ENCODE assay signal across 35 cellular contexts in genomic region chr1:109991400-109991925, GRCh38. TPM values are rescaled to one million over a fixed set of nuclear protein-coding genes. Genes with fewer than 3 reads are reported as not detected.
A peak's percentile ranks its signal among the peaks of the same experiment; 100 is the strongest.
DNase-seq lines count a peak whose midpoint lies in the region; ATAC-seq, FAIRE-seq and TF ChIP-seq lines count a peak whose summit lies in the region.
"Had no signal": no experiment of that assay in that cellular context is flagged by ENCODE, and none has a peak within 500 bp of the region (broad histone marks: within the 10 kb centered on the region; RNA-seq: fewer than 3 reads in every experiment).

No MANE protein-coding gene starts in this region.

- H3K36me3 Mint-ChIP-seq in nephron progenitor cell (ENCODE audit: low read depth), result peaks cover 71% of the 10 kb centered on the region
- H3K36me3 Mint-ChIP-seq in activated CD8-positive, alpha-beta T cell treated with anti-CD3 and anti-CD28 coated beads, Interleukin-2, amount 10 ng/mL, durations not matched to agents 7 days and 5 days (ENCODE audit: low read depth), result peaks cover 17% of the 10 kb centered on the region

- no peak overlapping the region for H3K4me3 ChIP-seq in bronchial epithelial cell (ENCODE audit: low read depth, low read length)
- no peak overlapping the region for H3K4me3 ChIP-seq in subcutaneous abdominal adipose tissue (ENCODE audit: low read depth in 1 of 5, low read length in 5 of 5)
- no peak overlapping the region for H3K4me3 ChIP-seq in hepatocyte
- H3K4me3 ChIP-seq: colonic mucosa, lung, mucosa of descending colon, pancreas, spleen had no signal

- peak overlapping the region; percentile 26 for H3K27ac ChIP-seq in subcutaneous abdominal adipose tissue (ENCODE audit: low read depth, low read length)
- H3K27ac ChIP-seq in hepatocyte, result no peak overlapping the region
- H3K27ac ChIP-seq: colonic mucosa, pancreas, spleen, WERI-Rb-1 had no signal

- no peak overlapping the region for H3K4me3 Mint-ChIP-seq in nephron progenitor cell
- no peak overlapping the region for H3K4me3 Mint-ChIP-seq in activated CD8-positive, alpha-beta T cell treated with anti-CD3 and anti-CD28 coated beads, Interleukin-2, amount 10 ng/mL, durations not matched to agents 7 days and 5 days
- H3K4me3 Mint-ChIP-seq: activated naive CD4-positive, alpha-beta T cell treated with anti-CD3 and anti-CD28 coated beads, Interleukin-2, amount 50 U/mL, for 24 hours; nephron had no signal

- H3K9me3 Mint-ChIP-seq in nephron progenitor cell, result peaks cover 10% of the 10 kb centered on the region
- H3K9me3 Mint-ChIP-seq in activated CD8-positive, alpha-beta T cell treated with anti-CD3 and anti-CD28 coated beads, Interleukin-2, amount 10 ng/mL, durations not matched to agents 7 days and 5 days (ENCODE audit: insufficient read depth), result no peaks in the 10 kb centered on the region
- H3K9me3 Mint-ChIP-seq: activated naive CD4-positive, alpha-beta T cell treated with anti-CD3 and anti-CD28 coated beads, Interleukin-2, amount 50 U/mL, for 24 hours; activated T-helper 2 cell treated with anti-CD3 and anti-CD28 coated beads, Interferon-gamma antibody, Interleukin-2, Interleukin-4, amounts not matched to agents 10 μg/mL and 5 μg/mL and 100 μg/mL, durations not matched to agents 14 hours and 24 hours and 36 hours; nephron had no signal

- H3K9me3 ChIP-seq in subcutaneous abdominal adipose tissue (ENCODE audit: control insufficient read depth in 5 of 5, low read length in 5 of 5) (no peaks in the 10 kb centered on the region), hepatocyte (ENCODE audit: low read depth) (no peaks in the 10 kb centered on the region)
- H3K9me3 ChIP-seq: Caco-2, colonic mucosa, mucosa of descending colon, pancreas, spleen had no signal

- TF ChIP-seq CTCF in bronchial epithelial cell (IDR thresholded peaks at IDR 0.05; ENCODE audit: insufficient read depth, low read length, severe bottlenecking) (no peak), nephron progenitor cell (IDR thresholded peaks at IDR 0.05) (no peak), hepatocyte (IDR thresholded peaks at IDR 0.05; ENCODE audit: poor library complexity) (no peak)

- no peaks in the 10 kb centered on the region for H3K9me2 ChIP-seq in hepatocyte (replicated peaks; ENCODE audit: insufficient read depth)

- H4K20me1 ChIP-seq in hepatocyte (ENCODE audit: insufficient read depth, poor library complexity, severe bottlenecking), result peaks cover 56% of the 10 kb centered on the region

- no peaks in the 10 kb centered on the region for H3K27me3 Mint-ChIP-seq in nephron progenitor cell (ENCODE audit: low read depth, poor library complexity)
- no peaks in the 10 kb centered on the region for H3K27me3 Mint-ChIP-seq in activated CD8-positive, alpha-beta T cell treated with anti-CD3 and anti-CD28 coated beads, Interleukin-2, amount 10 ng/mL, durations not matched to agents 7 days and 5 days (ENCODE audit: low read depth)
- H3K27me3 Mint-ChIP-seq: activated naive CD4-positive, alpha-beta T cell treated with anti-CD3 and anti-CD28 coated beads, Interleukin-2, amount 50 U/mL, for 24 hours had no signal

- no peak overlapping the region for H2AFZ ChIP-seq in hepatocyte

- peak overlapping the region; percentile 9 for H3K27ac Mint-ChIP-seq in nephron progenitor cell
- no peak overlapping the region for H3K27ac Mint-ChIP-seq in activated CD8-positive, alpha-beta T cell treated with anti-CD3 and anti-CD28 coated beads, Interleukin-2, amount 10 ng/mL, durations not matched to agents 7 days and 5 days
- H3K27ac Mint-ChIP-seq: activated naive CD4-positive, alpha-beta T cell treated with anti-CD3 and anti-CD28 coated beads, Interleukin-2, amount 50 U/mL, for 24 hours; activated T-helper 2 cell treated with anti-CD3 and anti-CD28 coated beads, Interferon-gamma antibody, Interleukin-2, Interleukin-4, amounts not matched to agents 10 μg/mL and 5 μg/mL and 100 μg/mL, durations not matched to agents 14 hours and 24 hours and 36 hours; nephron had no signal

- CTCF ChIA-PET in activated CD8-positive, alpha-beta T cell treated with anti-CD3 and anti-CD28 coated beads, Interleukin-2, amount 10 ng/mL, durations not matched to agents 7 days and 5 days (lab: Charles Lee), result no interaction called here

- H3K4me1 Mint-ChIP-seq in nephron progenitor cell, result peaks cover 50% of the 10 kb centered on the region
- peaks cover 24% of the 10 kb centered on the region for H3K4me1 Mint-ChIP-seq in activated CD8-positive, alpha-beta T cell treated with anti-CD3 and anti-CD28 coated beads, Interleukin-2, amount 10 ng/mL, durations not matched to agents 7 days and 5 days (ENCODE audit: low read depth)

- H3K36me3 ChIP-seq in bronchial epithelial cell (ENCODE audit: control insufficient read depth, insufficient read depth, low read length) (peaks cover 2% of the 10 kb centered on the region), subcutaneous abdominal adipose tissue (ENCODE audit: control insufficient read depth in 5 of 5, insufficient read depth in 5 of 5, low read length in 5 of 5) (peaks cover 0 to 8% (median 3%) of the 10 kb centered on the region in 5 donors), hepatocyte (replicated peaks; ENCODE audit: insufficient read depth, low read depth) (no peaks in the 10 kb centered on the region)
- H3K36me3 ChIP-seq: colonic mucosa, pancreas had no signal

- FAIRE-seq in bronchial epithelial cell (lab: Jason Lieb, UNC), result peak; percentile 43
- FAIRE-seq: GM12891, H54, pancreas, RCC 7860 had no signal

- H3K9ac ChIP-seq in subcutaneous abdominal adipose tissue (ENCODE audit: low read length in 5 of 5), result no peak overlapping the region

- 89% methylated on average over 5 of the region's 5 CpGs for WGBS in hepatocyte (ENCODE audit: low lambda C conversion rate, missing lambda C conversion rate)

- ATAC-seq in activated CD8-positive, alpha-beta T cell treated with anti-CD3 and anti-CD28 coated beads, Interleukin-2, amount 10 ng/mL, durations not matched to agents 7 days and 5 days, result no peak
- ATAC-seq: mucosa of descending colon, right cardiac atrium had no signal

- no peak overlapping the region for H3K4me2 ChIP-seq in hepatocyte

- H3K79me2 ChIP-seq in hepatocyte, result peaks cover 100% of the 10 kb centered on the region

- no peaks in the 10 kb centered on the region for H3K27me3 ChIP-seq in bronchial epithelial cell (ENCODE audit: control insufficient read depth, insufficient read depth, low read length)
- no peaks in the 10 kb centered on the region for H3K27me3 ChIP-seq in subcutaneous abdominal adipose tissue (ENCODE audit: control insufficient read depth in 5 of 5, insufficient read depth in 4 of 5, low read length in 5 of 5)
- no peaks in the 10 kb centered on the region for H3K27me3 ChIP-seq in hepatocyte
- H3K27me3 ChIP-seq: colonic mucosa, pancreas, spleen had no signal

- H3K4me1 ChIP-seq in subcutaneous abdominal adipose tissue (ENCODE audit: control insufficient read depth in 5 of 5, insufficient read depth in 5 of 5, low read length in 5 of 5), result peaks cover 12 to 70% (median 57%) of the 10 kb centered on the region in 5 donors
- H3K4me1 ChIP-seq in hepatocyte (ENCODE audit: insufficient read depth), result peaks cover 45% of the 10 kb centered on the region
- H3K4me1 ChIP-seq: Caco-2 had no signal

- POLR2A ChIA-PET in activated CD8-positive, alpha-beta T cell treated with anti-CD3 and anti-CD28 coated beads, Interleukin-2, amount 10 ng/mL, durations not matched to agents 7 days and 5 days (lab: Charles Lee), result no interaction called here

- DNase-seq in MV-4-11 (lab: John Stamatoyannopoulos, UW) (peak; percentile 1), bronchial epithelial cell (ENCODE audit: low read depth) (no peak), nephron progenitor cell (no peak), middle frontal gyrus (ENCODE audit: extremely low spot score, low spot score) (no peak), hepatocyte (ENCODE audit: low spot score) (no peak), NCI-H446 (lab: John Stamatoyannopoulos, UW) (no peak)
- DNase-seq in activated CD8-positive, alpha-beta T cell treated with anti-CD3 and anti-CD28 coated beads, Interleukin-2, amount 10 ng/mL, durations not matched to agents 7 days and 5 days, result no peak
- DNase-seq: activated CD4-positive, alpha-beta T cell treated with anti-CD3 and anti-CD28 coated beads for 4 hours; activated CD8-positive, alpha-beta memory T cell treated with anti-CD3 and anti-CD28 coated beads for 24 hours; activated T-cell treated with anti-CD3 and anti-CD28 coated beads for 4 hours; amygdala; C1 segment of cervical spinal cord; Caco-2; colonic mucosa; DMS53; foreskin melanocyte; mucosa of descending colon; NCI-H1092; NCI-H187 treated with DMSO at 0.1 percent for 48 hours; NCI-H69; pancreas; right cardiac atrium; SHP77 treated with DMSO at 0.1 percent for 48 hours; spleen; stimulated activated CD4-positive, alpha-beta T cell treated with anti-CD3 and anti-CD28 coated beads, Interleukin-2, amount 100 ng/mL, for 24 hours; T1000; WERI-Rb-1 had no signal

RNA-seq across cellular contexts. Expression of gene AHCYL1, which starts 6.9 kb away (rescaled TPM):
- 31.6 and 75.1 TPM in 2 replicates for total RNA-seq in bronchial epithelial cell
- total RNA-seq in activated CD8-positive, alpha-beta T cell treated with anti-CD3 and anti-CD28 coated beads, Interleukin-2, amount 10 ng/mL, durations not matched to agents 7 days and 5 days, result 10 to 100 TPM; 55.0 to 64.5 TPM
- total RNA-seq in hepatocyte, result 49.2 and 56.2 TPM in 2 replicates
- polyA plus RNA-seq in hepatocyte, result 88.4 and 97.6 TPM in 2 replicates

RNA-seq across cellular contexts. Expression of gene STRIP1, which starts 43.0 kb away (rescaled TPM):
- total RNA-seq in bronchial epithelial cell, result 39.4 and 44.5 TPM in 2 replicates
- 10 to 100 TPM; 33.2 to 35.9 TPM for total RNA-seq in activated CD8-positive, alpha-beta T cell treated with anti-CD3 and anti-CD28 coated beads, Interleukin-2, amount 10 ng/mL, durations not matched to agents 7 days and 5 days
- total RNA-seq in hepatocyte, result 44.6 and 49.0 TPM in 2 replicates
- 29.1 and 38.0 TPM in 2 replicates for polyA plus RNA-seq in hepatocyte
